In genomic region chr4:104494822-104495559, GRCh38 we compare ENCODE assay signal across 8 cellular contexts. TPM values are rescaled to one million over a fixed set of nuclear protein-coding genes. Genes with fewer than 3 reads are reported as not detected.
DNase-seq lines count a peak whose midpoint lies in the region; ATAC-seq, FAIRE-seq and TF ChIP-seq lines count a peak whose summit lies in the region.

Gene CXXC4 (minus strand): TSS chr4:104494894. CDS start chr4:104491802, 3,092 bp downstream.

- no TSS peak for BruUV-seq in HepG2 (replicated peaks; lab: Mats Ljungman, UMichigan)

- peak within 1 kb of the TSS; percentile 40 for H3K4me3 ChIP-seq in colonic mucosa
- peak within 1 kb of the TSS; percentile 49 to 70 (median 52) for H3K4me3 ChIP-seq in HepG2 (replicated peaks in 1 of 3; ENCODE audit: insufficient read depth in 1 of 3, low read depth in 2 of 3, low read length in 3 of 3)
- peak within 1 kb of the TSS; percentile 77 to 90 for H3K4me3 ChIP-seq in stomach smooth muscle (ENCODE audit: low read length in 2 of 2)

- no peaks in the 10 kb centered on the region for H3K36me3 ChIP-seq in colonic mucosa
- no peaks in the 10 kb centered on the region for H3K36me3 ChIP-seq in HepG2 (replicated peaks in 1 of 2; ENCODE audit: control insufficient read depth in 1 of 2, insufficient read depth in 2 of 2, low read length in 2 of 2)
- H3K36me3 ChIP-seq in stomach smooth muscle (ENCODE audit: control insufficient read depth in 2 of 2, insufficient read depth in 2 of 2, low read length in 2 of 2): no peaks in the 10 kb centered on the region

- H3K27me3 ChIP-seq in colonic mucosa: no peaks in the 10 kb centered on the region
- peaks cover 0 to 20% of the 10 kb centered on the region in 2 experiments; a peak in 1 of 5 replicates for H3K27me3 ChIP-seq in HepG2 (ENCODE audit: control insufficient read depth in 1 of 2, insufficient read depth in 2 of 2, low read length in 2 of 2)
- H3K27me3 ChIP-seq in stomach smooth muscle (ENCODE audit: control insufficient read depth in 1 of 2, insufficient read depth in 2 of 2, low read length in 2 of 2): no peaks in the 10 kb centered on the region

- H3K27ac ChIP-seq in colonic mucosa: peak within 1 kb of the TSS; percentile 39
- no peak within 1 kb of the TSS for H3K27ac ChIP-seq in HepG2 (ENCODE audit: extremely low read length, insufficient read depth, low read length)
- peak within 1 kb of the TSS; percentile 53 for H3K27ac ChIP-seq in stomach smooth muscle (ENCODE audit: low read length)

- H3K9me3 ChIP-seq in colonic mucosa: no peaks in the 10 kb centered on the region
- no peaks in the 10 kb centered on the region for H3K9me3 ChIP-seq in HepG2 (ENCODE audit: low read length)
- H3K9me3 ChIP-seq in stomach smooth muscle (ENCODE audit: control insufficient read depth in 2 of 2, low read length in 2 of 2): no peaks in the 10 kb centered on the region

- ATAC-seq in GM19468 (IDR thresholded peaks at IDR 0.05; ENCODE audit: extremely low read depth, unreplicated experiment): peak; percentile 13
- peak; percentile 84 for ATAC-seq in HepG2

- peak within 1 kb of the TSS; percentile 89 for H3K4me2 ChIP-seq in HepG2 (ENCODE audit: low read depth, low read length)

- POLR2A ChIA-PET in HepG2 (lab: Yijun Ruan, JAX): no interaction called here

- no peaks in the 10 kb centered on the region for H3K79me2 ChIP-seq in HepG2 (ENCODE audit: insufficient read depth, low read length)

- no peak for TF ChIP-seq POLR2A in HepG2 (IDR thresholded peaks at IDR 0.05; ENCODE audit: insufficient read depth in 1 of 2, low read depth in 2 of 2, low read length in 2 of 2)

- under 1% methylated on average over 41 of the region's 42 CpGs for WGBS in HepG2 (ENCODE audit: low lambda C conversion rate)

- TF ChIP-seq EP300 in HepG2 (IDR thresholded peaks at IDR 0.05; ENCODE audit: low read depth in 2 of 2, low read length in 2 of 2): no peak
- TF ChIP-seq EP300 in HepG2 (CRISPR knock-in tag; IDR thresholded peaks at IDR 0.05; ENCODE audit: borderline replicate concordance): no peak

- no peaks in the 10 kb centered on the region for H4K20me1 ChIP-seq in HepG2 (ENCODE audit: insufficient read depth, low read length)

- no peak within 1 kb of the TSS for H2AFZ ChIP-seq in HepG2 (ENCODE audit: low read length)

- peaks cover 3% of the 10 kb centered on the region for H3K4me1 ChIP-seq in colonic mucosa
- H3K4me1 ChIP-seq in HepG2 (ENCODE audit: insufficient read depth, low read length): peaks cover 21% of the 10 kb centered on the region
- H3K4me1 ChIP-seq in stomach smooth muscle (ENCODE audit: control insufficient read depth, insufficient read depth, low read length): peaks cover 3% of the 10 kb centered on the region

- TF ChIP-seq CTCF in colonic mucosa (IDR thresholded peaks at IDR 0.05) (no peak), HepG2 (CRISPR knock-in tag; IDR thresholded peaks at IDR 0.05) (no peak)

- intact Hi-C loops in colonic mucosa (cut with DNase I): no loop called here
- intact Hi-C loops in HepG2 (cut with micrococcal nuclease; ENCODE audit: unreplicated experiment): loop anchor here (10.0 kb wide), 1 partner anchor 110 kb away; no protein-coding TSS in a partner anchor

- DNase-seq in COLO829 (ENCODE audit: low spot score): peak; percentile 17
- peak; percentile 98 for DNase-seq in NCI-H1092 treated with DMSO at 0.1 percent for 48 hours (lab: John Stamatoyannopoulos, UW)
- DNase-seq in SKM-1 treated with dmso at 0.1 percent for 144 hours (lab: John Stamatoyannopoulos, UW; ENCODE audit: unreplicated experiment): peak; percentile 70
- peak; percentile 67 for DNase-seq in colonic mucosa
- DNase-seq in HepG2 (ENCODE audit: low spot score): peak; percentile 10
- no peak for DNase-seq in germinal center (ENCODE audit: low spot score)

- no peak for TF ChIP-seq RAD21 in HepG2 (CRISPR knock-in tag; IDR thresholded peaks at IDR 0.05)

- CTCF ChIA-PET in HepG2 (lab: Yijun Ruan, JAX; ENCODE audit: low intra/inter-chr PET ratio, low total read pairs): no interaction called here

- H3K9ac ChIP-seq in colonic mucosa (ENCODE audit: low read depth in 2 of 2, low read length in 2 of 2) (peak within 1 kb of the TSS; percentile 46 to 55), HepG2 (ENCODE audit: insufficient read depth, low read depth, low read length) (peak within 1 kb of the TSS; percentile 26; the same call in 1 of the 2 replicates), stomach smooth muscle (ENCODE audit: low read length in 2 of 2) (peak within 1 kb of the TSS; percentile 76 to 91)

- FAIRE-seq in HepG2 (lab: Jason Lieb, UNC): no peak

- in situ Hi-C loops in HepG2 (cut with HindIII; ENCODE audit: extremely low pct_ligation_motif_present, low pct_unique_long_range_greater_than_20kb): no loop called here

TF ChIP-seq in HepG2, 621 proteins besides CTCF, POLR2A, EP300 and RAD21 (continues in another document):
- no peak for TF ChIP-seq NFKBIZ (CRISPR knock-in tag; IDR thresholded peaks at IDR 0.05)
- 0 out of 2 replicates have a peak, but pooled peaks have one; percentile 33 for TF ChIP-seq GABPB1 (CRISPR knock-in tag; IDR thresholded peaks at IDR 0.05)
- TF ChIP-seq ZSCAN25 (CRISPR knock-in tag; IDR thresholded peaks at IDR 0.05): 0 out of 2 replicates have a peak, but pooled peaks have one; percentile 43
- peak; percentile 45 for TF ChIP-seq ZNF687 (CRISPR knock-in tag; IDR thresholded peaks at IDR 0.05)
- TF ChIP-seq ZNF570 (CRISPR knock-in tag; IDR thresholded peaks at IDR 0.05; ENCODE audit: borderline replicate concordance): no peak
- no peak for TF ChIP-seq NFRKB (IDR thresholded peaks at IDR 0.05)

RNA-seq across cellular contexts. Expression of gene CXXC4, which starts in this region (rescaled TPM):
- 1 to 10 TPM in 1 of 2 donors, under 1 TPM in 1; 0.79 to 1.5 TPM for total RNA-seq in colonic mucosa
- not detected in 2 replicates for total RNA-seq in HepG2 (2016; rRNA removed; fragmentation: Illumina TruSeq; extraction: Trizol)
- not detected in 2 replicates for total RNA-seq in HepG2 (2016; cell fraction: cytosol; rRNA removed; fragmentation: Illumina TruSeq; extraction: Trizol; ENCODE audit: low read depth)
- total RNA-seq in HepG2 (2016; cell fraction: insoluble cytoplasmic fraction; rRNA removed; fragmentation: Illumina TruSeq; extraction: Trizol): not detected in 2 replicates
- total RNA-seq in HepG2 (2016; cell fraction: membrane; rRNA removed; fragmentation: Illumina TruSeq; extraction: Trizol): not detected in 2 replicates
- total RNA-seq in HepG2 (2016; cell fraction: nucleus; rRNA removed; fragmentation: Illumina TruSeq; extraction: Trizol): not detected in 2 replicates
- 0.01 TPM in 1 of 2 replicates, not detected in the other for polyA plus RNA-seq in HepG2 (2011; rRNA removed)
- polyA plus RNA-seq in HepG2 (2011; cell fraction: cytosol; rRNA removed): not detected in 2 replicates
- polyA plus RNA-seq in HepG2 (2011; cell fraction: nucleus; rRNA removed): 0.02 TPM in 1 of 2 replicates, not detected in the other
- polyA plus RNA-seq in HepG2 (2012): 0.04 TPM in 1 of 2 replicates, not detected in the other
- polyA plus RNA-seq in HepG2 (2016; cell fraction: cytosol; fragmentation: Illumina TruSeq; extraction: Trizol; ENCODE audit: low read depth): not detected in 2 replicates
- not detected in 2 replicates for polyA plus RNA-seq in HepG2 (2016; cell fraction: insoluble cytoplasmic fraction; fragmentation: Illumina TruSeq; extraction: Trizol; ENCODE audit: low read depth)
- polyA plus RNA-seq in HepG2 (2016; cell fraction: membrane; fragmentation: Illumina TruSeq; extraction: Trizol; ENCODE audit: low read depth): not detected in 2 replicates
- not detected in 2 replicates for polyA plus RNA-seq in HepG2 (2016; cell fraction: nucleus; fragmentation: Illumina TruSeq; extraction: Trizol; ENCODE audit: insufficient read depth, low read depth)
- 0.04 TPM in 1 of 2 replicates, not detected in the other for polyA minus RNA-seq in HepG2 (2011; rRNA and poly(A)+ RNA removed; ENCODE audit: low replicate concordance)
- polyA minus RNA-seq in HepG2 (2011; cell fraction: cytosol; rRNA and poly(A)+ RNA removed): not detected in 2 replicates
- polyA minus RNA-seq in HepG2 (2011; cell fraction: nucleus; rRNA and poly(A)+ RNA removed): 0.12 and 0.13 TPM in 2 replicates

Comparison
In these comparisons a context has a peak if more than half of its experiments do, and no peak if none do; other contexts are left out.
1. Peak in DNase-seq, ATAC-seq, H3K4me3 ChIP-seq, H3K9ac ChIP-seq and H3K4me2 ChIP-seq in HepG2; RNA of the gene not detected or under 1 TPM.
2. H3K9ac ChIP-seq: peak in every context shown above with its lines; median percentile 84 in stomach smooth muscle; 50 in colonic mucosa; 26 in HepG2.